Comparison of ENCODE assay signal across 15 cellular contexts in genomic region chr12:79549531-79550271, GRCh38.
DNase-seq lines count a peak whose midpoint lies in the region; ATAC-seq and TF ChIP-seq lines count a peak whose summit lies in the region.
"Had no signal": no experiment of that assay in that cellular context is flagged by ENCODE, and none has a peak within 500 bp of the region (broad histone marks: within the 10 kb centered on the region; RNA-seq: fewer than 3 reads in every experiment).

No MANE protein-coding gene starts in this region.

- H3K9me3 ChIP-seq in cardiac muscle cell (ENCODE audit: low read depth): no peaks in the 10 kb centered on the region
- peaks cover 0 to 5% (median 0%) of the 10 kb centered on the region in 12 donors for H3K9me3 ChIP-seq in heart left ventricle
- H3K9me3 ChIP-seq in mammary epithelial cell (replicated peaks; ENCODE audit: insufficient read depth, low read length): peaks cover 12% of the 10 kb centered on the region
- H3K9me3 ChIP-seq in lower lobe of right lung: no peaks in the 10 kb centered on the region
- H3K9me3 ChIP-seq: left ventricle myocardium inferior had no signal

- no peak for TF ChIP-seq POLR2A in heart left ventricle (IDR thresholded peaks at IDR 0.05)

- no peak for ATAC-seq in heart left ventricle
- ATAC-seq in lower lobe of right lung: peak in 1 of 2 donors; percentile 61
- ATAC-seq in HG02852 (IDR thresholded peaks at IDR 0.05; ENCODE audit: unreplicated experiment): no peak
- ATAC-seq in GM18517 (IDR thresholded peaks at IDR 0.05; ENCODE audit: unreplicated experiment): no peak

- H4K20me1 ChIP-seq in mammary epithelial cell (ENCODE audit: insufficient read depth, low read length): no peaks in the 10 kb centered on the region

- H3K4me1 ChIP-seq in cardiac muscle cell (ENCODE audit: low read depth) (peaks cover 24% of the 10 kb centered on the region), heart left ventricle (peaks cover 0 to 22% (median 6%) of the 10 kb centered on the region in 12 donors), mammary epithelial cell (ENCODE audit: insufficient read depth, low read length) (peaks cover 35% of the 10 kb centered on the region), lower lobe of right lung (peaks cover 27% of the 10 kb centered on the region)

- TF ChIP-seq CTCF in cardiac muscle cell (IDR thresholded peaks at IDR 0.05; ENCODE audit: low read depth, low read length) (no peak), heart left ventricle (IDR thresholded peaks at IDR 0.05) (no peak), mammary epithelial cell (conservative IDR thresholded peaks at IDR 0.05 in 1 of 2, IDR thresholded peaks at IDR 0.05 in 1 of 2; ENCODE audit: extremely low read depth in 1 of 2, insufficient read depth in 1 of 2, low read depth in 1 of 2, low read length in 2 of 2) (no peak), lower lobe of right lung (IDR thresholded peaks at IDR 0.05) (no peak)

- intact Hi-C loops in heart left ventricle (cut with DNase I) (loop anchor here in 7 of 10 donors (2.0 to 10.0 kb wide), 8 partner anchors 135 to 1215 kb away; partner anchors contain the start of genes PAWR (in 1 of the 7) and PPP1R12A (in 1 of the 7)), mammary epithelial cell (cut with micrococcal nuclease) (loop anchor here (5.0 kb wide), 1 partner anchor 338 kb away; no protein-coding TSS in a partner anchor), lower lobe of right lung (cut with DNase I) (no loop called here)

- BruUV-seq in mammary epithelial cell (replicated peaks; lab: Mats Ljungman, UMichigan): no TSS peak

- H3K27me3 ChIP-seq in cardiac muscle cell: no peaks in the 10 kb centered on the region
- no peaks in the 10 kb centered on the region for H3K27me3 ChIP-seq in heart left ventricle
- H3K27me3 ChIP-seq in mammary epithelial cell (ENCODE audit: insufficient read depth, low read length): no peaks in the 10 kb centered on the region
- no peaks in the 10 kb centered on the region for H3K27me3 ChIP-seq in lower lobe of right lung (ENCODE audit: low read depth)
- H3K27me3 ChIP-seq: stomach had no signal

- no peaks in the 10 kb centered on the region for H3K36me3 ChIP-seq in cardiac muscle cell
- no peaks in the 10 kb centered on the region for H3K36me3 ChIP-seq in heart left ventricle
- H3K36me3 ChIP-seq in mammary epithelial cell (ENCODE audit: insufficient read depth, low read length): no peaks in the 10 kb centered on the region
- H3K36me3 ChIP-seq in lower lobe of right lung: no peaks in the 10 kb centered on the region
- H3K36me3 ChIP-seq: left ventricle myocardium inferior, WERI-Rb-1 had no signal

- CTCF ChIA-PET in mammary epithelial cell (lab: Charles Lee; ENCODE audit: low non-redundant PET): no interaction called here

- in situ Hi-C loops in mammary epithelial cell (cut with MboI; ENCODE audit: low sequenced_read_pairs in 2 of 2): loop anchor here (10.0 to 25.0 kb wide), 2 partner anchors 137 to 185 kb away; no protein-coding TSS in a partner anchor

- H3K9ac ChIP-seq in mammary epithelial cell (ENCODE audit: insufficient read depth, low read length): no peak overlapping the region

- H3K4me2 ChIP-seq in mammary epithelial cell (ENCODE audit: insufficient read depth, low read depth, low read length): no peak overlapping the region

- no peak overlapping the region for H2AFZ ChIP-seq in mammary epithelial cell (ENCODE audit: low read depth, low read length)

- H3K4me3 ChIP-seq in cardiac muscle cell (no peak overlapping the region), heart left ventricle (no peak overlapping the region), mammary epithelial cell (replicated peaks in 1 of 3; ENCODE audit: insufficient read depth in 1 of 3, low read depth in 2 of 3, low read length in 3 of 3) (no peak overlapping the region), lower lobe of right lung (no peak overlapping the region)
- H3K4me3 ChIP-seq: left ventricle myocardium inferior, skin epidermis, stomach had no signal

- dilution Hi-C loops in mammary epithelial cell (cut with HindIII; ENCODE audit: low sequenced_read_pairs): no loop called here

- DNase-seq in cardiac muscle cell (ENCODE audit: low read depth in 1 of 2, low spot score in 1 of 2) (peak; percentile 20 to 81), heart left ventricle (no peak), mammary epithelial cell (no peak), lower lobe of right lung (no peak), GM19238 (ENCODE audit: insufficient read length, low spot score) (no peak), NCI-H1092 (lab: John Stamatoyannopoulos, UW) (no peak)
- DNase-seq: activated naive CD4-positive, alpha-beta T cell treated with Interleukin-2 at 50 U/mL for 16 hours; caudate nucleus; head of caudate nucleus; left ventricle myocardium inferior; stomach; WERI-Rb-1 had no signal

- H3K79me2 ChIP-seq in mammary epithelial cell (ENCODE audit: insufficient read depth, low read length): no peaks in the 10 kb centered on the region

- H3K27ac ChIP-seq in cardiac muscle cell (peak overlapping the region; percentile 76), heart left ventricle (no peak overlapping the region), mammary epithelial cell (ENCODE audit: insufficient read depth, low read depth, low read length) (peak overlapping the region; percentile 90), lower lobe of right lung (peak overlapping the region; percentile 71)
- H3K27ac ChIP-seq: left ventricle myocardium inferior, WERI-Rb-1 had no signal

- 86 to 95% (median 90%) methylated on average over 4 of the region's 4 CpGs for WGBS in heart left ventricle, 4 donors
- WGBS in mammary epithelial cell (ENCODE audit: low coverage, missing lambda C conversion rate): 100% methylated on average over 4 of the region's 4 CpGs

Comparison
In these comparisons a context has a peak if more than half of its experiments do, and no peak if none do; other contexts are left out.
1. DNase-seq: peak in cardiac muscle cell (2 of 2); none in heart left ventricle (0 of 5), mammary epithelial cell (single experiment), lower lobe of right lung (single experiment), GM19238 (single experiment) and NCI-H1092 (single experiment).
2. H3K27ac ChIP-seq: peak in cardiac muscle cell (single experiment), mammary epithelial cell (single experiment) and lower lobe of right lung (single experiment); none in heart left ventricle (0 of 12).